8 cellular contexts compared by ENCODE assay signal in genomic region chr12:89709157-89709993, GRCh38. TPM values are rescaled to one million over a fixed set of nuclear protein-coding genes. Genes with fewer than 3 reads are reported as not detected.
DNase-seq lines count a peak whose midpoint lies in the region; ATAC-seq and TF ChIP-seq lines count a peak whose summit lies in the region.

No MANE protein-coding gene starts in this region.

- peak; percentile 90 for TF ChIP-seq POLR2A in testis (IDR thresholded peaks at IDR 0.05)

- no peaks in the 10 kb centered on the region for H3K36me3 Mint-ChIP-seq in activated naive CD8-positive, alpha-beta T cell

- H3K27me3 Mint-ChIP-seq in activated naive CD8-positive, alpha-beta T cell: no peaks in the 10 kb centered on the region

- H3K27ac Mint-ChIP-seq in activated naive CD8-positive, alpha-beta T cell: peak overlapping the region; percentile 90

- peak overlapping the region; percentile 90 for H3K4me3 Mint-ChIP-seq in activated naive CD8-positive, alpha-beta T cell

- TF ChIP-seq CTCF in GM10266 (IDR thresholded peaks at IDR 0.05; ENCODE audit: control insufficient read depth, insufficient read depth, low read depth, missing control alignments) (no peak), omental fat pad (IDR thresholded peaks at IDR 0.05) (no peak), testis (IDR thresholded peaks at IDR 0.05) (no peak)

- ATAC-seq in HG02623 (IDR thresholded peaks at IDR 0.05; ENCODE audit: unreplicated experiment) (peak; percentile 67), SK-N-SH treated with all-trans-retinoic acid at 6 μM for 48 hours (peak; percentile 85), omental fat pad (ENCODE audit: low FRiP score) (peak; percentile 87)

- peaks cover 12% of the 10 kb centered on the region for H3K4me1 ChIP-seq in testis

- H3K4me1 Mint-ChIP-seq in activated naive CD8-positive, alpha-beta T cell (ENCODE audit: low read depth): peaks cover 39% of the 10 kb centered on the region

- H3K4me3 ChIP-seq in testis: peak overlapping the region; percentile 89 to 96

- H3K27ac ChIP-seq in testis: peak overlapping the region; percentile 98 to 99

- WGBS in testis, 2 donors: 0% methylated on average over 4 to 76 of the region's 102 CpGs

- intact Hi-C loops in testis (cut with DNase I; ENCODE audit: low total_unique reads): no loop called here

- peak; percentile 97 for DNase-seq in GM10266 (ENCODE audit: extremely low spot score)
- peak; percentile 95 for DNase-seq in NCI-H1092 treated with DMSO at 0.1 percent for 48 hours (lab: John Stamatoyannopoulos, UW)
- peak; percentile 99 for DNase-seq in glomerular visceral epithelial cell (ENCODE audit: extremely low spot score)
- DNase-seq in omental fat pad (ENCODE audit: low spot score): peak; percentile 99
- DNase-seq in testis: peak; percentile 99

- no peaks in the 10 kb centered on the region for H3K9me3 ChIP-seq in testis

- no peaks in the 10 kb centered on the region for H3K36me3 ChIP-seq in testis (ENCODE audit: low read depth, missing control alignments)

- H3K9me3 Mint-ChIP-seq in activated naive CD8-positive, alpha-beta T cell (ENCODE audit: low read depth): peaks cover under 1% of the 10 kb centered on the region

- H3K27me3 ChIP-seq in testis: no peaks in the 10 kb centered on the region

TF ChIP-seq in SK-N-SH treated with all-trans-retinoic acid at 6 μM for 48 hours, 23 proteins besides CTCF, POLR2A, EP300 and RAD21:
- TF ChIP-seq RARB (CRISPR knock-in tag; IDR thresholded peaks at IDR 0.05) (no peak), TSHZ2 (CRISPR knock-in tag; IDR thresholded peaks at IDR 0.05) (peak; percentile 87), ZC3H10 (CRISPR knock-in tag; IDR thresholded peaks at IDR 0.05) (0 out of 2 replicates have a peak, but pooled peaks have one; percentile 19), PATZ1 (CRISPR knock-in tag; IDR thresholded peaks at IDR 0.05; ENCODE audit: borderline replicate concordance) (no peak), GLIS3 (CRISPR knock-in tag; IDR thresholded peaks at IDR 0.05) (peak; percentile 9; the same call in 1 of the 2 replicates), SNAI2 (CRISPR knock-in tag; IDR thresholded peaks at IDR 0.05) (peak; percentile 81; the same call in 1 of the 2 replicates), ZNF8 (CRISPR knock-in tag; IDR thresholded peaks at IDR 0.05) (no peak), CSDC2 (CRISPR knock-in tag; IDR thresholded peaks at IDR 0.05) (peak; percentile 86; the same call in 1 of the 2 replicates), ZFP30 (CRISPR knock-in tag; IDR thresholded peaks at IDR 0.05) (no peak), CSRNP3 (CRISPR knock-in tag; IDR thresholded peaks at IDR 0.05) (no peak), ZFP3 (CRISPR knock-in tag; IDR thresholded peaks at IDR 0.05) (peak; percentile 39; the same call in 1 of the 2 replicates), TCF4 (CRISPR knock-in tag; IDR thresholded peaks at IDR 0.05; ENCODE audit: borderline replicate concordance) (no peak), ZNF565 (CRISPR knock-in tag; conservative IDR thresholded peaks at IDR 0.05; ENCODE audit: low read depth) (no peak), PPARA (CRISPR knock-in tag; IDR thresholded peaks at IDR 0.05; ENCODE audit: borderline replicate concordance) (no peak), OSR1 (CRISPR knock-in tag; IDR thresholded peaks at IDR 0.05) (no peak), POU6F1 (CRISPR knock-in tag; IDR thresholded peaks at IDR 0.05; ENCODE audit: borderline replicate concordance, low read depth) (no peak), ESRRG (CRISPR knock-in tag; IDR thresholded peaks at IDR 0.05) (0 out of 2 replicates have a peak, but pooled peaks have one; percentile 49), CREB5 (CRISPR knock-in tag; IDR thresholded peaks at IDR 0.05; ENCODE audit: low read depth) (no peak)

RNA-seq across cellular contexts. Expression of gene ATP2B1, which starts 0.7 kb away (rescaled TPM):
- total RNA-seq in omental fat pad (100 to 1,000 TPM in 1 of 4 donors, 10 to 100 TPM in 3; 29.5 to 116 (median 68.4) TPM), testis (100 to 1,000 TPM in 1 of 2 donors, 10 to 100 TPM in 1; 98.7 to 142 TPM)
- 32.1 TPM for polyA plus RNA-seq in testis (ENCODE audit: insufficient read depth, low read depth, low replicate concordance)

Comparison
In these comparisons a context has a peak if more than half of its experiments do, and no peak if none do; other contexts are left out.
1. Peak in every context shown above with its lines: DNase-seq, ATAC-seq, H3K4me3 ChIP-seq and H3K27ac ChIP-seq.